ENCODE assay signal across 25 cellular contexts in genomic region chr10:105700327-105700726, GRCh38.
"Had no signal": no experiment of that assay in that cellular context is flagged by ENCODE, and none has a peak within 500 bp of the region (broad histone marks: within the 10 kb centered on the region; RNA-seq: fewer than 3 reads in every experiment).

No MANE protein-coding gene starts in this region.

- H3K9ac ChIP-seq: parathyroid adenoma had no signal

- DNase-seq: dorsolateral prefrontal cortex; effector CD4-positive, alpha-beta T cell; foreskin fibroblast; gastrocnemius medialis; heart left ventricle; midbrain; naive thymus-derived CD4-positive, alpha-beta T cell; stimulated activated CD4-positive, alpha-beta T cell treated with anti-CD3 and anti-CD28 coated beads, Interleukin-2, amount 100 ng/mL, for 24 hours; stimulated activated CD4-positive, alpha-beta T cell treated with anti-CD3 and anti-CD28 coated beads, Interleukin-4, amount 100 ng/mL, for 24 hours; stimulated activated naive CD4-positive, alpha-beta T cell treated with Interleukin-2 at 50 U/mL for 16 hours; stomach; thyroid gland; trophoblast cell had no signal

- H3K27me3 Mint-ChIP-seq: memory B cell had no signal

- H3K27ac Mint-ChIP-seq: memory B cell; naive thymus-derived CD4-positive, alpha-beta T cell; nephron; progenitor cell of endocrine pancreas; stimulated activated effector memory CD8-positive, alpha-beta T cell treated with anti-CD3 and anti-CD28 coated beads, Interleukin-12 subunit alpha, Interleukin-12 subunit beta, amount 100 ng/mL, for 72 hours had no signal

- H3K4me1 Mint-ChIP-seq: memory B cell; naive thymus-derived CD4-positive, alpha-beta T cell; nephron; stimulated activated effector memory CD8-positive, alpha-beta T cell treated with anti-CD3 and anti-CD28 coated beads, Interleukin-12 subunit alpha, Interleukin-12 subunit beta, amount 100 ng/mL, for 72 hours had no signal

- H3K9me3 Mint-ChIP-seq: nephron had no signal

- H3K36me3 Mint-ChIP-seq: memory B cell; naive thymus-derived CD4-positive, alpha-beta T cell; stimulated activated effector memory CD8-positive, alpha-beta T cell treated with anti-CD3 and anti-CD28 coated beads, Interleukin-12 subunit alpha, Interleukin-12 subunit beta, amount 100 ng/mL, for 72 hours had no signal

- H3K4me3 ChIP-seq: dorsolateral prefrontal cortex, gastrocnemius medialis, heart left ventricle, hepatocyte, lung, right atrium auricular region, smooth muscle cell, stomach, thyroid gland, vagina had no signal

- H3K36me3 ChIP-seq: gastrocnemius medialis, heart left ventricle, neutrophil, right atrium auricular region, stomach, thyroid gland, vagina had no signal

- H3K9me3 ChIP-seq: gastrocnemius medialis, heart left ventricle, neutrophil, right atrium auricular region, stomach, thyroid gland, vagina had no signal

- H3K27ac ChIP-seq: dorsolateral prefrontal cortex, epithelial cell of prostate, gastrocnemius medialis, heart left ventricle, hepatocyte, neutrophil, parathyroid adenoma, right atrium auricular region, stomach, thyroid gland, vagina had no signal

- H3K4me3 Mint-ChIP-seq: memory B cell; naive thymus-derived CD4-positive, alpha-beta T cell; nephron; stimulated activated effector memory CD8-positive, alpha-beta T cell treated with anti-CD3 and anti-CD28 coated beads, Interleukin-12 subunit alpha, Interleukin-12 subunit beta, amount 100 ng/mL, for 72 hours had no signal

- H3K4me1 ChIP-seq: gastrocnemius medialis, heart left ventricle, parathyroid adenoma, right atrium auricular region, thyroid gland, vagina had no signal

- H3K27me3 ChIP-seq: dorsolateral prefrontal cortex, gastrocnemius medialis, heart left ventricle, hepatocyte, neutrophil, right atrium auricular region, stomach, thyroid gland, vagina had no signal
